7 cellular contexts compared by ENCODE assay signal in the genomic region with DNA sequence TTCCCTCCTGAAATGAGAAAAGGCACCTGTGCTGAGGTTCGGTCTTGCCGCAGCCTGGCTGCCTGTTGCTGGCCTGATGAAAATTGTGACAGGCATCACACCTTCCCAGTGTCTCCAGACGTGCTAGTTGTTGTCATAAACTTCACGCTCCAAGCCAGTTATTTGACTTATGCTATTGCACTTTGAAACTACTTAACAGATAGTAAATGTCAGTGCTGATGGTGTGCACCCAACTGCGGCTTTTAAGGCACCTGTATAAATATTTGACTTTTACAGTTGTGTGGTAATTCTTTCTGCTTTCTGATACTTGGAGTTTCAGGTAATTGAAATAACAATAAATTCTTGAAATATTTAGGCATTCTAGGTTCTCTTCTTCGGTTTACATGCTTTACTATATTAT. TPM values are rescaled to one million over a fixed set of nuclear protein-coding genes. Genes with fewer than 3 reads are reported as not detected.
DNase-seq lines count a peak whose midpoint lies in the region; ATAC-seq and TF ChIP-seq lines count a peak whose summit lies in the region.

No MANE protein-coding gene starts in this region.

- peak overlapping the region; percentile 87 for H3K4me3 Mint-ChIP-seq in GM23338
- peak overlapping the region; percentile 72 for H3K4me3 Mint-ChIP-seq in progenitor cell of endocrine pancreas (ENCODE audit: low read depth)

- BruUV-seq in PC-3 (replicated peaks; lab: Mats Ljungman, UMichigan) = no TSS peak

- H3K27ac Mint-ChIP-seq in GM23338 (no peak overlapping the region), progenitor cell of endocrine pancreas (peak overlapping the region; percentile 80)

- H2AFZ ChIP-seq in GM23338 (no peak overlapping the region), PC-3 (ENCODE audit: low read length) (no peak overlapping the region)

- H3K9ac ChIP-seq in PC-3 (ENCODE audit: low read length) = peak overlapping the region; percentile 72; the same call in 1 of the 2 replicates

- H3K4me1 ChIP-seq in GM23338 (ENCODE audit: insufficient read depth) = peaks cover 52% of the 10 kb centered on the region
- peaks cover 19% of the 10 kb centered on the region; the same call in 1 of the 2 replicates for H3K4me1 ChIP-seq in PC-3 (ENCODE audit: insufficient read depth, low read length)

- H3K79me2 ChIP-seq in GM23338 (replicated peaks; ENCODE audit: insufficient read depth) (peaks cover 60% of the 10 kb centered on the region), PC-3 (ENCODE audit: low read length) (peaks cover 65% of the 10 kb centered on the region)

- H3F3A ChIP-seq in GM23338 (replicated peaks; ENCODE audit: low read depth) (no peaks in the 10 kb centered on the region), PC-3 (ENCODE audit: low read length, unreplicated experiment) (no peaks in the 10 kb centered on the region)

- H3K27me3 Mint-ChIP-seq in GM23338 (ENCODE audit: insufficient read depth, low read depth, poor library complexity) (peaks cover 22% of the 10 kb centered on the region), progenitor cell of endocrine pancreas (peaks cover 17% of the 10 kb centered on the region)

- no peaks in the 10 kb centered on the region for H3K36me3 ChIP-seq in GM23338 (ENCODE audit: insufficient read depth)
- H3K36me3 ChIP-seq in PC-3 (ENCODE audit: low read depth, low read length) = no peaks in the 10 kb centered on the region

- CTCF ChIA-PET in PC-3 (lab: Charles Lee) = no interaction called here

- H3K4me1 Mint-ChIP-seq in GM23338 (peaks cover 54% of the 10 kb centered on the region), progenitor cell of endocrine pancreas (ENCODE audit: low read depth) (peaks cover 28% of the 10 kb centered on the region)

- DNase-seq in GM23338 (ENCODE audit: low spot score) (no peak), PC-3 (peak; percentile 16), fibroblast of the aortic adventitia (ENCODE audit: low read depth) (no peak), progenitor cell of endocrine pancreas (ENCODE audit: low spot score, unreplicated experiment) (no peak), NCI-H146 treated with DMSO at 0.1 percent for 48 hours (lab: John Stamatoyannopoulos, UW; ENCODE audit: unreplicated experiment) (no peak)

- ATAC-seq in GM23338 (no peak), PC-3 (no peak), HG02623 (IDR thresholded peaks at IDR 0.05; ENCODE audit: unreplicated experiment) (no peak), GM21367 (IDR thresholded peaks at IDR 0.05; ENCODE audit: unreplicated experiment) (no peak)

- POLR2A ChIA-PET in PC-3 (lab: Charles Lee; ENCODE audit: unreplicated experiment) = no interaction called here

- intact Hi-C loops in PC-3 (cut with micrococcal nuclease) = loop anchor here (2.0 to 5.0 kb wide), 2 partner anchors 42 to 141 kb away; no protein-coding TSS in a partner anchor

- H3K4me3 ChIP-seq in GM23338 (peak overlapping the region; percentile 88), PC-3 (ENCODE audit: low read length) (peak overlapping the region; percentile 93), fibroblast of the aortic adventitia (ENCODE audit: low read depth, low read length) (peak overlapping the region; percentile 89)

- H3K4me2 ChIP-seq in GM23338 (peak overlapping the region; percentile 80), PC-3 (ENCODE audit: low read length) (peak overlapping the region; percentile 86)

- no peak for TF ChIP-seq CTCF in GM23338 (conservative IDR thresholded peaks at IDR 0.05; ENCODE audit: low read depth in 2 of 2)
- no peak for TF ChIP-seq CTCF in PC-3 (conservative IDR thresholded peaks at IDR 0.05; ENCODE audit: low read depth, low read length)
- no peak for TF ChIP-seq CTCF in fibroblast of the aortic adventitia (IDR thresholded peaks at IDR 0.05; ENCODE audit: insufficient read depth, low read length)
- no peak for TF ChIP-seq CTCF in progenitor cell of endocrine pancreas (IDR thresholded peaks at IDR 0.05; ENCODE audit: unreplicated experiment)

- H3K27ac ChIP-seq in GM23338 (ENCODE audit: low read depth) (no peak overlapping the region), PC-3 (ENCODE audit: low read length) (no peak overlapping the region)

- no peaks in the 10 kb centered on the region; the same call in 2 of the 3 replicates for H3K36me3 Mint-ChIP-seq in GM23338 (ENCODE audit: low read depth)
- peaks cover 2% of the 10 kb centered on the region for H3K36me3 Mint-ChIP-seq in progenitor cell of endocrine pancreas (ENCODE audit: insufficient read depth)

- H3K9me3 ChIP-seq in PC-3 (ENCODE audit: low read length) = no peaks in the 10 kb centered on the region

- H3K9me3 Mint-ChIP-seq in GM23338 (no peaks in the 10 kb centered on the region), progenitor cell of endocrine pancreas (ENCODE audit: low read depth) (no peaks in the 10 kb centered on the region)

- H3K9me2 ChIP-seq in GM23338 (ENCODE audit: insufficient read depth) = no peaks in the 10 kb centered on the region
- no peaks in the 10 kb centered on the region for H3K9me2 ChIP-seq in PC-3 (replicated peaks; ENCODE audit: low read length)

- H3K27me3 ChIP-seq in GM23338 (ENCODE audit: insufficient read depth) (peaks cover 10% of the 10 kb centered on the region), PC-3 (ENCODE audit: low read length) (no peaks in the 10 kb centered on the region)

- H4K20me1 ChIP-seq in GM23338 (replicated peaks; ENCODE audit: insufficient read depth) (peaks cover 19% of the 10 kb centered on the region), PC-3 (ENCODE audit: low read length) (no peaks in the 10 kb centered on the region)

TF ChIP-seq in GM23338, 12 proteins besides CTCF, POLR2A, EP300 and RAD21:
- TF ChIP-seq POLR2AphosphoS5 (IDR thresholded peaks at IDR 0.05; ENCODE audit: low read depth) = no peak
- TF ChIP-seq ETS1 (IDR thresholded peaks at IDR 0.05) = no peak
- no peak for TF ChIP-seq EZH2phosphoT487 (IDR thresholded peaks at IDR 0.05; ENCODE audit: unreplicated experiment)
- TF ChIP-seq EZH2 (IDR thresholded peaks at IDR 0.05; ENCODE audit: low read depth, unreplicated experiment) = no peak
- no peak for TF ChIP-seq NANOG (IDR thresholded peaks at IDR 0.05; ENCODE audit: borderline replicate concordance)
- no peak for TF ChIP-seq ZNF114 (CRISPR knock-in tag; IDR thresholded peaks at IDR 0.05)
- no peak for TF ChIP-seq CREB1 (CRISPR knock-in tag; IDR thresholded peaks at IDR 0.05; ENCODE audit: low read depth)

RNA-seq across cellular contexts. Expression of gene WWC2, which starts 1.8 kb away (rescaled TPM):
- 64.7 and 74.2 TPM in 2 replicates for total RNA-seq in GM23338 (2014; rRNA removed; shearing (Covaris generic))
- 48.9 and 50.5 TPM in 2 replicates for polyA plus RNA-seq in GM23338 (2016; fragmentation: Nextera tagmentation; extraction: Ambion mirVana)
- total RNA-seq in PC-3 (2014; rRNA removed) = 15.8 and 40.2 TPM in 2 replicates
- 21.5 and 47.0 TPM in 2 replicates for total RNA-seq in fibroblast of the aortic adventitia (ENCODE audit: low replicate concordance)
- total RNA-seq in progenitor cell of endocrine pancreas = 57.0 and 61.2 TPM in 2 replicates
